Comparison of ENCODE assay signal across 28 cellular contexts in genomic region chr6:168099201-168100010, GRCh38. TPM values are rescaled to one million over a fixed set of nuclear protein-coding genes. Genes with fewer than 3 reads are reported as not detected.
DNase-seq lines count a peak whose midpoint lies in the region; ATAC-seq and TF ChIP-seq lines count a peak whose summit lies in the region.
"Had no signal": no experiment of that assay in that cellular context is flagged by ENCODE, and none has a peak within 500 bp of the region (broad histone marks: within the 10 kb centered on the region; RNA-seq: fewer than 3 reads in every experiment).

No MANE protein-coding gene starts in this region.

- DNase-seq in left ventricle myocardium superior (peak; percentile 14), right atrium auricular region (ENCODE audit: low spot score) (no peak), right cardiac atrium (peak in 2 of 3 donors; percentile 9 to 20), neural crest cell (ENCODE audit: low read depth, low spot score) (no peak), aorta (peak; percentile 33 to 42), caudate nucleus (lab: John Stamatoyannopoulos, UW) (no peak), KBM-7 (no peak)
- DNase-seq in activated CD4-positive, alpha-beta T cell treated with anti-CD3 and anti-CD28 coated beads for 48 hours, result no peak
- DNase-seq: activated CD8-positive, alpha-beta memory T cell treated with anti-CD3 and anti-CD28 coated beads, Interleukin-2, amount 50 U/mL, for 48 hours; activated CD8-positive, alpha-beta T cell treated with anti-CD3 and anti-CD28 coated beads for 36 hours; activated naive CD4-positive, alpha-beta T cell treated with anti-CD3 and anti-CD28 coated beads for 36 hours; CD8-positive, alpha-beta T cell; GM23248; MG63; natural killer cell; NCI-H1105; NCI-H187; NCI-H2171 treated with DMSO at 0.1 percent for 48 hours; NCI-H510A; stimulated activated CD4-positive, alpha-beta T cell treated with anti-CD3 and anti-CD28 coated beads, Interleukin-15, amount 100 ng/mL, for 24 hours; stimulated activated CD4-positive, alpha-beta T cell treated with anti-CD3 and anti-CD28 coated beads, Interleukin-4, amount 100 ng/mL, for 4 hours; transverse colon had no signal

- H3K9me3 Mint-ChIP-seq in neural crest cell, result no peaks in the 10 kb centered on the region
- H3K9me3 Mint-ChIP-seq: activated CD8-positive, alpha-beta T cell treated with anti-CD3 and anti-CD28 coated beads for 36 hours; activated naive CD4-positive, alpha-beta T cell treated with anti-CD3 and anti-CD28 coated beads for 36 hours; activated T-helper 1 cell treated with anti-CD3 and anti-CD28 coated beads, Interleukin-12 subunit alpha, Interleukin-12 subunit beta, Interleukin-2, Interleukin-4 antibody, amounts not matched to agents 30 ng/mL and 10 ng/mL and 1 ng/mL, durations not matched to agents 14 hours and 24 hours and 36 hours; CD8-positive, alpha-beta T cell; natural killer cell; T-helper 2 cell treated with Interferon-gamma antibody and Interleukin-4, amounts not matched to agents 5 μg/mL and 100 μg/mL, for 36 hours had no signal

- peak overlapping the region; percentile 62 for H3K27ac Mint-ChIP-seq in neural crest cell (ENCODE audit: unreplicated experiment)
- H3K27ac Mint-ChIP-seq: activated CD8-positive, alpha-beta T cell treated with anti-CD3 and anti-CD28 coated beads for 36 hours; activated naive CD4-positive, alpha-beta T cell treated with anti-CD3 and anti-CD28 coated beads for 36 hours; activated T-helper 1 cell treated with anti-CD3 and anti-CD28 coated beads, Interleukin-12 subunit alpha, Interleukin-12 subunit beta, Interleukin-2, Interleukin-4 antibody, amounts not matched to agents 30 ng/mL and 10 ng/mL and 1 ng/mL, durations not matched to agents 14 hours and 24 hours and 36 hours; CD8-positive, alpha-beta T cell; natural killer cell; T-helper 2 cell treated with Interferon-gamma antibody and Interleukin-4, amounts not matched to agents 5 μg/mL and 100 μg/mL, for 36 hours had no signal

- peaks cover 0 to 13% of the 10 kb centered on the region in 2 donors for H3K4me1 ChIP-seq in right atrium auricular region
- no peaks in the 10 kb centered on the region for H3K4me1 ChIP-seq in right cardiac atrium (ENCODE audit: control insufficient read depth, insufficient read depth, low read length)
- H3K4me1 ChIP-seq in aorta (ENCODE audit: control insufficient read depth in 1 of 2, insufficient read depth in 2 of 2, low read length in 2 of 2), result no peaks in the 10 kb centered on the region

- ATAC-seq in left ventricle myocardium superior (no peak), right cardiac atrium (no peak), aorta (ENCODE audit: low FRiP score) (no peak)
- ATAC-seq: activated CD8-positive, alpha-beta T cell treated with anti-CD3 and anti-CD28 coated beads for 36 hours; CD8-positive, alpha-beta T cell; natural killer cell had no signal

- H3K27ac ChIP-seq in right atrium auricular region (no peak overlapping the region), right cardiac atrium (ENCODE audit: low read length) (no peak overlapping the region), aorta (ENCODE audit: low read depth in 1 of 2, low read length in 2 of 2) (no peak overlapping the region), caudate nucleus (ENCODE audit: low read depth, low read length) (no peak overlapping the region)
- H3K27ac ChIP-seq: GM23248, RWPE1, transverse colon had no signal

- H3K4me3 ChIP-seq in right atrium auricular region, result no peak overlapping the region
- no peak overlapping the region for H3K4me3 ChIP-seq in right cardiac atrium (ENCODE audit: low read length)
- H3K4me3 ChIP-seq in aorta (ENCODE audit: low read length in 2 of 2), result no peak overlapping the region
- H3K4me3 ChIP-seq: GM23248, MG63, transverse colon had no signal

- intact Hi-C loops in left ventricle myocardium superior (cut with micrococcal nuclease), result no loop called here
- intact Hi-C loops in right cardiac atrium (cut with DNase I), result no loop called here
- intact Hi-C loops in aorta (cut with DNase I), result no loop called here

- H3K36me3 Mint-ChIP-seq in neural crest cell (ENCODE audit: low read depth), result no peaks in the 10 kb centered on the region
- H3K36me3 Mint-ChIP-seq: CD8-positive, alpha-beta T cell; natural killer cell had no signal

- in situ Hi-C loops in KBM-7 (cut with MboI; ENCODE audit: low pct_unique_long_range_greater_than_20kb, low sequenced_read_pairs), result no loop called here

- TF ChIP-seq CTCF in right atrium auricular region (IDR thresholded peaks at IDR 0.05) (no peak), neural crest cell (conservative IDR thresholded peaks at IDR 0.05) (no peak)

- peaks cover 5% of the 10 kb centered on the region for H3K4me1 Mint-ChIP-seq in neural crest cell
- H3K4me1 Mint-ChIP-seq: natural killer cell had no signal

- WGBS in right cardiac atrium, result 66% methylated on average over 23 of the region's 23 CpGs
- WGBS in aorta, 2 donors, result 84 to 87% methylated on average over 23 of the region's 23 CpGs

- H3K36me3 ChIP-seq in right atrium auricular region (no peaks in the 10 kb centered on the region), aorta (ENCODE audit: control insufficient read depth in 1 of 2, insufficient read depth in 2 of 2, low read length in 1 of 2) (no peaks in the 10 kb centered on the region)
- H3K36me3 ChIP-seq: MG63, transverse colon had no signal

- H3K27me3 Mint-ChIP-seq in neural crest cell (ENCODE audit: low read depth), result no peaks in the 10 kb centered on the region

- no peaks in the 10 kb centered on the region for H3K9me3 ChIP-seq in right atrium auricular region
- no peaks in the 10 kb centered on the region for H3K9me3 ChIP-seq in right cardiac atrium (ENCODE audit: control insufficient read depth, low read length)
- no peaks in the 10 kb centered on the region for H3K9me3 ChIP-seq in aorta (ENCODE audit: control insufficient read depth, low read length)
- H3K9me3 ChIP-seq: MG63, transverse colon had no signal

- H3K27me3 ChIP-seq in right atrium auricular region, result peaks cover 10 to 12% of the 10 kb centered on the region in 2 donors
- H3K27me3 ChIP-seq in right cardiac atrium (ENCODE audit: control insufficient read depth, insufficient read depth), result no peaks in the 10 kb centered on the region
- H3K27me3 ChIP-seq in aorta (ENCODE audit: control insufficient read depth in 1 of 2, insufficient read depth in 2 of 2, low read length in 1 of 2), result no peaks in the 10 kb centered on the region
- H3K27me3 ChIP-seq: MG63 had no signal

- no peak overlapping the region for H3K4me3 Mint-ChIP-seq in neural crest cell
- H3K4me3 Mint-ChIP-seq: activated CD8-positive, alpha-beta T cell treated with anti-CD3 and anti-CD28 coated beads for 36 hours; activated naive CD4-positive, alpha-beta T cell treated with anti-CD3 and anti-CD28 coated beads for 36 hours; activated T-helper 1 cell treated with anti-CD3 and anti-CD28 coated beads, Interleukin-12 subunit alpha, Interleukin-12 subunit beta, Interleukin-2, Interleukin-4 antibody, amounts not matched to agents 30 ng/mL and 10 ng/mL and 1 ng/mL, durations not matched to agents 14 hours and 24 hours and 36 hours; CD8-positive, alpha-beta T cell; natural killer cell; T-helper 2 cell treated with Interferon-gamma antibody and Interleukin-4, amounts not matched to agents 5 μg/mL and 100 μg/mL, for 36 hours had no signal

RNA-seq across cellular contexts. Expression of gene FRMD1, which starts 20.4 kb away (rescaled TPM):
- total RNA-seq in left ventricle myocardium superior, result 0.45 TPM
- total RNA-seq in right atrium auricular region, result under 1 TPM in 1 of 2 donors, not detected in 1; 0.08 TPM
- under 1 TPM in 1 of 4 donors, not detected in 3; 0.31 TPM for total RNA-seq in right cardiac atrium
- polyA plus RNA-seq in right cardiac atrium, result 0.07 TPM
- not detected in 2 replicates for total RNA-seq in neural crest cell
- total RNA-seq in aorta, result under 1 TPM; 0.06 to 0.19 TPM
- under 1 TPM; 0.03 to 0.38 TPM for polyA plus RNA-seq in aorta
- total RNA-seq: A673; activated CD8-positive, alpha-beta T cell treated with anti-CD3 and anti-CD28 coated beads for 36 hours; activated naive CD4-positive, alpha-beta T cell treated with anti-CD3 and anti-CD28 coated beads for 36 hours; activated T-helper 1 cell treated with anti-CD3 and anti-CD28 coated beads, Interleukin-12 subunit alpha, Interleukin-12 subunit beta, Interleukin-2, Interleukin-4 antibody, amounts not matched to agents 30 ng/mL and 10 ng/mL and 1 ng/mL, durations not matched to agents 14 hours and 24 hours and 36 hours; CD8-positive, alpha-beta T cell; glomerular endothelial cell; GM23248; mononuclear cell; natural killer cell had no signal
- polyA plus RNA-seq: GM23248 had no signal

Comparison
In these comparisons a context has a peak if more than half of its experiments do, and no peak if none do; other contexts are left out.
1. DNase-seq: peak in left ventricle myocardium superior (single experiment), right cardiac atrium (2 of 3) and aorta (2 of 2); none in right atrium auricular region (single experiment), neural crest cell (single experiment), caudate nucleus (0 of 61), KBM-7 (single experiment) and activated CD4-positive, alpha-beta T cell treated with anti-CD3 and anti-CD28 coated beads for 48 hours (single experiment).